Comparison of ENCODE assay signal across 13 cellular contexts in the genomic region with DNA sequence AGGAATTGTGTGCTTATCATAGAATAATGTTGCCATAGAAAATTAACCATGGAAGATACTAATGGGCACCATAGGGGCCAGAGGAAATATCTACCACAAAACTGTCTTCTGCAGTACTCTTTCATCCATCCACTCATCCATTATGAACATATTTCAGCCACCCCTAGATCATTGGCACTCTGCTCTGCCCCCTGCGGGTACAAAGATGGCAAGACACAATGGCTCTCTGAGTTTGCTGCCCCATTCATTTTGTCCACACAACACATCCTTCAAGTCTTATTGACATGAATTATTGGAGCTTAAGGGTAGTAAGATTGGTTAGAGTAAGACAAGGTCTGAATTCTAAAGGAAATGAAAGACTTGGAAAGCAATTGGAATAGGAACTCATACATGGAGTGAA.
DNase-seq lines count a peak whose midpoint lies in the region; ATAC-seq and TF ChIP-seq lines count a peak whose summit lies in the region.
"Had no signal": no experiment of that assay in that cellular context is flagged by ENCODE, and none has a peak within 500 bp of the region (broad histone marks: within the 10 kb centered on the region; RNA-seq: fewer than 3 reads in every experiment).

No MANE protein-coding gene starts in this region.

- peak; percentile 30; the same call in 1 of the 2 replicates for TF ChIP-seq CTCF in WERI-Rb-1 (IDR thresholded peaks at IDR 0.05; ENCODE audit: low read depth, low read length)
- TF ChIP-seq CTCF in neural crest cell (conservative IDR thresholded peaks at IDR 0.05), result peak; percentile 36
- no peak for TF ChIP-seq CTCF in upper lobe of right lung (IDR thresholded peaks at IDR 0.05)

- no peaks in the 10 kb centered on the region for H3K9me3 Mint-ChIP-seq in neural crest cell
- H3K9me3 Mint-ChIP-seq: stimulated activated naive CD8-positive, alpha-beta T cell treated with anti-CD3 and anti-CD28 coated beads, Interleukin-15, amount 100 ng/mL, for 72 hours had no signal

- ATAC-seq in upper lobe of right lung, result no peak
- ATAC-seq: stimulated activated naive CD8-positive, alpha-beta T cell treated with anti-CD3 and anti-CD28 coated beads, Interleukin-15, amount 100 ng/mL, for 72 hours had no signal

- H3K36me3 Mint-ChIP-seq in neural crest cell (ENCODE audit: low read depth), result no peaks in the 10 kb centered on the region

- H3K27me3 Mint-ChIP-seq in neural crest cell (ENCODE audit: low read depth), result no peaks in the 10 kb centered on the region
- H3K27me3 Mint-ChIP-seq: stimulated activated naive CD8-positive, alpha-beta T cell treated with anti-CD3 and anti-CD28 coated beads, Interleukin-15, amount 100 ng/mL, for 72 hours had no signal

- H3K4me3 ChIP-seq in Jurkat, Clone E6-1 (ENCODE audit: low read length), result no peak overlapping the region
- no peak overlapping the region for H3K4me3 ChIP-seq in WERI-Rb-1 (ENCODE audit: low read depth, low read length)
- H3K4me3 ChIP-seq in upper lobe of right lung, result no peak overlapping the region
- H3K4me3 ChIP-seq: SK-N-MC, smooth muscle cell had no signal

- H3K4me3 Mint-ChIP-seq in neural crest cell, result no peak overlapping the region
- H3K4me3 Mint-ChIP-seq: stimulated activated naive CD8-positive, alpha-beta T cell treated with anti-CD3 and anti-CD28 coated beads, Interleukin-15, amount 100 ng/mL, for 72 hours had no signal

- H3K4me1 Mint-ChIP-seq in neural crest cell, result no peaks in the 10 kb centered on the region
- H3K4me1 Mint-ChIP-seq: stimulated activated naive CD8-positive, alpha-beta T cell treated with anti-CD3 and anti-CD28 coated beads, Interleukin-15, amount 100 ng/mL, for 72 hours had no signal

- DNase-seq in activated CD4-positive, alpha-beta T cell treated with anti-CD3 and anti-CD28 coated beads for 48 hours, result peak; percentile 13
- DNase-seq in activated CD4-positive, alpha-beta T cell treated with anti-CD3 and anti-CD28 coated beads for 4 hours, result no peak
- peak; percentile 11 for DNase-seq in Jurkat, Clone E6-1 (ENCODE audit: low read depth, low spot score)
- DNase-seq in WERI-Rb-1 (no peak), neural crest cell (ENCODE audit: low read depth, low spot score) (no peak), C1 segment of cervical spinal cord (lab: John Stamatoyannopoulos, UW) (no peak), NCI-H1092 treated with DMSO at 0.1 percent for 48 hours (lab: John Stamatoyannopoulos, UW) (no peak), upper lobe of right lung (no peak)
- DNase-seq: activated effector memory CD4-positive, alpha-beta T cell treated with Interleukin-2 at 50 U/mL for 16 hours; occipital lobe; stimulated activated naive CD8-positive, alpha-beta T cell treated with anti-CD3 and anti-CD28 coated beads, Interleukin-15, amount 100 ng/mL, for 72 hours had no signal

- H3K9me3 ChIP-seq in WERI-Rb-1 (ENCODE audit: severe bottlenecking) (no peaks in the 10 kb centered on the region), upper lobe of right lung (no peaks in the 10 kb centered on the region)

- H3K27ac ChIP-seq in WERI-Rb-1, result no peak overlapping the region
- H3K27ac ChIP-seq in upper lobe of right lung, result no peak overlapping the region
- H3K27ac ChIP-seq: SK-N-MC had no signal

- H3K4me1 ChIP-seq in upper lobe of right lung, result no peaks in the 10 kb centered on the region

- intact Hi-C loops in upper lobe of right lung (cut with DNase I), result no loop called here

- no peaks in the 10 kb centered on the region for H3K36me3 ChIP-seq in WERI-Rb-1
- H3K36me3 ChIP-seq in upper lobe of right lung, result no peaks in the 10 kb centered on the region

- no peak overlapping the region for H3K27ac Mint-ChIP-seq in neural crest cell (ENCODE audit: unreplicated experiment)
- H3K27ac Mint-ChIP-seq: stimulated activated naive CD8-positive, alpha-beta T cell treated with anti-CD3 and anti-CD28 coated beads, Interleukin-15, amount 100 ng/mL, for 72 hours had no signal

- H3K27me3 ChIP-seq in WERI-Rb-1 (ENCODE audit: insufficient read depth, low read depth, severe bottlenecking) (no peaks in the 10 kb centered on the region), upper lobe of right lung (no peaks in the 10 kb centered on the region)

Comparison
In these comparisons a context has a peak if more than half of its experiments do, and no peak if none do; other contexts are left out.
1. DNase-seq: peak in activated CD4-positive, alpha-beta T cell treated with anti-CD3 and anti-CD28 coated beads for 48 hours (single experiment) and Jurkat, Clone E6-1 (single experiment); none in activated CD4-positive, alpha-beta T cell treated with anti-CD3 and anti-CD28 coated beads for 4 hours (0 of 2), WERI-Rb-1 (single experiment), neural crest cell (single experiment), C1 segment of cervical spinal cord (0 of 14), NCI-H1092 treated with DMSO at 0.1 percent for 48 hours (single experiment) and upper lobe of right lung (single experiment).